Comparison of ENCODE assay signal across 1 cellular context in the genomic region with DNA sequence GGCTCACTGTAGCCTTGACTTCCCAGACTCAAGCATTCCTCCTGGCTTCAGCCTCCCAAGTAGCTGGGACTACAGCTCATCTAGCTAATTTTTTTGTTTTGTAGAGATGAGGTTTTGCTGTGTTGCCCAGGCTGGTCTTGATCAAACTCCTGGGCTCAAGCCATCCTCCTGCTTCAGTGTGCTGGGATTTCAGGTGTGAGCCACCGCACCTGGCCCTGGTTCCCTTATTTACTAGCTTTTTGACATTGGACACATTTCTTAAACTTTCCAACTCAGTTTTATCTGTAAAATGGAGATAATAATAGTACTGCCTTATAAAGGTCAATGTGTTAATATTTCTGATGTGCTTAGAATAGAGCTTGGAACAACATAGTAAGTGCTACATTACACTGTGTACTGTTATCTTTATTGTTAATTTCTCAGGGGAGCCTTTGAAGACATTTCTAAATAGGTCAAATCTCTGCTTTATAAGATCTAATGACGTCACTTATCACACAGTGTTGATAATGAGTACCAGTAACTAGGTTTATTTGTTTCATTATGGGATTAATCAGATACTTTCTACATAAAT.
A peak's percentile ranks its signal among the peaks of the same experiment; 100 is the strongest.
TF ChIP-seq lines count a peak whose summit lies in the region.

No MANE protein-coding gene starts in this region.

TF ChIP-seq in K562, 482 proteins besides CTCF, POLR2A, EP300 and RAD21:
- TF ChIP-seq HDAC1 (IDR thresholded peaks at IDR 0.05) (no peak), POLR3A (IDR thresholded peaks at IDR 0.05; ENCODE audit: borderline replicate concordance, extremely low read depth, insufficient read depth, insufficient read length) (no peak), ATF1 (CRISPR knock-in tag; IDR thresholded peaks at IDR 0.05) (no peak), ATF1 (tag; IDR thresholded peaks at IDR 0.05) (peak; percentile 41), ATF7 (IDR thresholded peaks at IDR 0.05) (peak; percentile 45), FOXK2 (conservative IDR thresholded peaks at IDR 0.05 in 1 of 2, IDR thresholded peaks at IDR 0.05 in 1 of 2; ENCODE audit: low read depth in 2 of 2) (no peak), FOSL1 (tag; conservative IDR thresholded peaks at IDR 0.05) (no peak), MXD1 (CRISPR knock-in tag; IDR thresholded peaks at IDR 0.05; ENCODE audit: borderline replicate concordance, poor library complexity, severe bottlenecking) (no peak)
- TF ChIP-seq, protein P1, sequence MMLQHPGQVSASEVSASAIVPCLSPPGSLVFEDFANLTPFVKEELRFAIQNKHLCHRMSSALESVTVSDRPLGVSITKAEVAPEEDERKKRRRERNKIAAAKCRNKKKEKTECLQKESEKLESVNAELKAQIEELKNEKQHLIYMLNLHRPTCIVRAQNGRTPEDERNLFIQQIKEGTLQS (IDR thresholded peaks at IDR 0.05): peak; percentile 52; the same call in 1 of the 2 replicates
- TF ChIP-seq, protein P1 (CRISPR knock-in tag; conservative IDR thresholded peaks at IDR 0.05): no peak
